Comparison of ENCODE assay signal across 15 cellular contexts in the genomic region with DNA sequence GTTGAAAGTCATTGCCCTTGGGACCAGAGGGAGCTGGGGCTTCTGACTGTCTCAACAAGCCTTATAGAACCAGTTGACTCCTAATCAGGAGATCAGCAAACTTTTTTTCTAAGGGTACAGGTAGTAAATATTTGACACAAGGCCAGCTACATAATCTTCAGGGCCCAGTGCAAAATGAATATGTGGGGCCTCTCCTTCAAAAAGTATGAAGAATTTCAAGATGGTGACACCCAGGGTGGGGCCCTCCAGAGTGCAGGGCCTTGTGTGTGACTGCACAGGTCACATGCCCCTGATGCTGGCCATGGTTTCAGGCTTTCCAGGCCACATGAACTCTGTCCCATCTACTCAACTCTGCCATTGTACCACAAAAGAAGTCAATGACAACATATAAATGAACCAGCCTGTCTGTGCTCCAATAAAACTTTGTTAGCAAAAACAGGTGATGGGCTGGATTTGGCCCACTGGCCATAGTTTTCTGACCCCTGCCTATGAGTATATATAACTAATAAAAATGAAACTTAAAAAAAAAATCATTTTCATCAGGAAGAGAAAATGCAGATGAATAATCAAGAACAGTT. TPM values are rescaled to one million over a fixed set of nuclear protein-coding genes. Genes with fewer than 3 reads are reported as not detected.
DNase-seq lines count a peak whose midpoint lies in the region; ATAC-seq and TF ChIP-seq lines count a peak whose summit lies in the region.
"Had no signal": no experiment of that assay in that cellular context is flagged by ENCODE, and none has a peak within 500 bp of the region (broad histone marks: within the 10 kb centered on the region; RNA-seq: fewer than 3 reads in every experiment).

No MANE protein-coding gene starts in this region.

- H3K27ac ChIP-seq in CD4-positive, alpha-beta T cell (ENCODE audit: low read depth, low read length): peak overlapping the region; percentile 51
- H3K27ac ChIP-seq in hepatocyte (peak overlapping the region; percentile 47), subcutaneous abdominal adipose tissue (ENCODE audit: low read depth, low read length) (peak overlapping the region; percentile 99)

- H4K20me1 ChIP-seq in hepatocyte (ENCODE audit: insufficient read depth, poor library complexity, severe bottlenecking): no peaks in the 10 kb centered on the region

- H3K27me3 Mint-ChIP-seq in CD4-positive, alpha-beta T cell: peaks cover 5% of the 10 kb centered on the region
- no peaks in the 10 kb centered on the region; the same call in none of the 2 replicates for H3K27me3 Mint-ChIP-seq in WTC11 (ENCODE audit: low read depth)

- H3K4me1 ChIP-seq in hepatocyte (ENCODE audit: insufficient read depth) (peaks cover 20% of the 10 kb centered on the region), subcutaneous abdominal adipose tissue (ENCODE audit: control insufficient read depth in 5 of 5, insufficient read depth in 5 of 5, low read length in 5 of 5) (peaks cover 12 to 81% (median 51%) of the 10 kb centered on the region in 5 donors)

- H3K27me3 ChIP-seq in CD4-positive, alpha-beta T cell (ENCODE audit: control insufficient read depth, insufficient read depth, low read length): no peaks in the 10 kb centered on the region
- no peaks in the 10 kb centered on the region for H3K27me3 ChIP-seq in hepatocyte
- H3K27me3 ChIP-seq in subcutaneous abdominal adipose tissue (ENCODE audit: control insufficient read depth in 5 of 5, insufficient read depth in 4 of 5, low read length in 5 of 5): no peaks in the 10 kb centered on the region

- peaks cover 4% of the 10 kb centered on the region for H3K36me3 Mint-ChIP-seq in CD4-positive, alpha-beta T cell (ENCODE audit: low read depth)
- peaks cover 39% of the 10 kb centered on the region for H3K36me3 Mint-ChIP-seq in WTC11

- TF ChIP-seq CTCF in CD4-positive, alpha-beta T cell (IDR thresholded peaks at IDR 0.05): no peak
- TF ChIP-seq CTCF in WTC11 (IDR thresholded peaks at IDR 0.05): no peak
- no peak for TF ChIP-seq CTCF in hepatocyte (IDR thresholded peaks at IDR 0.05; ENCODE audit: poor library complexity)

- CTCF ChIA-PET in CD4-positive, alpha-beta T cell (lab: Charles Lee): no interaction called here
- CTCF ChIA-PET in WTC11 (lab: Charles Lee): interaction anchor here (1.4 to 3.3 kb wide), 2 partner anchors 9 to 15 kb away, joined by 6 to 9 read pairs; no protein-coding TSS in a partner anchor

- H3K4me3 Mint-ChIP-seq in CD4-positive, alpha-beta T cell: no peak overlapping the region
- no peak overlapping the region for H3K4me3 Mint-ChIP-seq in WTC11

- H3K9me3 Mint-ChIP-seq in CD4-positive, alpha-beta T cell: peaks cover 2% of the 10 kb centered on the region
- peaks cover 40% of the 10 kb centered on the region for H3K9me3 Mint-ChIP-seq in WTC11

- DNase-seq in CD4-positive, alpha-beta T cell: peak in 1 of 10 experiments; percentile 5
- DNase-seq in WTC11 (ENCODE audit: low spot score) (no peak), hepatocyte (ENCODE audit: low spot score) (peak; percentile 16), NCI-H345 treated with DMSO at 0.1 percent for 48 hours (lab: John Stamatoyannopoulos, UW; ENCODE audit: unreplicated experiment) (no peak), T-helper 1 cell (no peak), H4 (ENCODE audit: low spot score) (no peak), SKM-1 (lab: John Stamatoyannopoulos, UW; ENCODE audit: unreplicated experiment) (no peak)
- DNase-seq: AML-193, H7, MM.1S, NCI-H1105, NCI-H187, NCI-H82 had no signal

- no peak overlapping the region for H2AFZ ChIP-seq in hepatocyte

- H3K27ac Mint-ChIP-seq in CD4-positive, alpha-beta T cell: peak overlapping the region; percentile 80
- no peak overlapping the region for H3K27ac Mint-ChIP-seq in WTC11

- H3K9me3 ChIP-seq in CD4-positive, alpha-beta T cell (ENCODE audit: control insufficient read depth, low read length): no peaks in the 10 kb centered on the region
- H3K9me3 ChIP-seq in hepatocyte (ENCODE audit: low read depth) (no peaks in the 10 kb centered on the region), subcutaneous abdominal adipose tissue (ENCODE audit: control insufficient read depth in 5 of 5, low read length in 5 of 5) (no peaks in the 10 kb centered on the region)

- H3K36me3 ChIP-seq in hepatocyte (replicated peaks; ENCODE audit: insufficient read depth, low read depth): no peaks in the 10 kb centered on the region
- H3K36me3 ChIP-seq in subcutaneous abdominal adipose tissue (ENCODE audit: control insufficient read depth in 5 of 5, insufficient read depth in 5 of 5, low read length in 5 of 5): peaks cover 0 to 6% (median 3%) of the 10 kb centered on the region in 5 donors

- H3K9ac ChIP-seq in subcutaneous abdominal adipose tissue (ENCODE audit: low read length in 5 of 5): no peak overlapping the region

- intact Hi-C loops in CD4-positive, alpha-beta T cell (cut with DNase I, micrococcal nuclease): no loop called here

- POLR2A ChIA-PET in CD4-positive, alpha-beta T cell (lab: Charles Lee): no interaction called here
- POLR2A ChIA-PET in WTC11 (lab: Charles Lee): no interaction called here

- H3K4me3 ChIP-seq in hepatocyte (no peak overlapping the region), subcutaneous abdominal adipose tissue (ENCODE audit: low read depth in 1 of 5, low read length in 5 of 5) (no peak overlapping the region)

- H3K79me2 ChIP-seq in hepatocyte: no peaks in the 10 kb centered on the region

- H3K4me1 Mint-ChIP-seq in CD4-positive, alpha-beta T cell (ENCODE audit: low read depth): peaks cover 14% of the 10 kb centered on the region
- peaks cover 43% of the 10 kb centered on the region for H3K4me1 Mint-ChIP-seq in WTC11

- H3K4me2 ChIP-seq in hepatocyte: no peak overlapping the region

- no peaks in the 10 kb centered on the region for H3K9me2 ChIP-seq in hepatocyte (replicated peaks; ENCODE audit: insufficient read depth)

- ATAC-seq in CD4-positive, alpha-beta T cell (ENCODE audit: poor library complexity): no peak
- ATAC-seq in WTC11: no peak

TF ChIP-seq in WTC11, 78 proteins besides CTCF, POLR2A, EP300 and RAD21:
- TF ChIP-seq SMAD3 (CRISPR knock-in tag; IDR thresholded peaks at IDR 0.05; ENCODE audit: borderline replicate concordance) (no peak), ZNF317 (CRISPR knock-in tag; IDR thresholded peaks at IDR 0.05; ENCODE audit: borderline replicate concordance, low read depth) (0 out of 2 replicates have a peak, but pooled peaks have one; percentile 54), ESRRA (CRISPR knock-in tag; IDR thresholded peaks at IDR 0.05; ENCODE audit: borderline replicate concordance) (no peak), OVOL2 (CRISPR knock-in tag; IDR thresholded peaks at IDR 0.05; ENCODE audit: borderline replicate concordance) (no peak)

RNA-seq across cellular contexts. Expression of a gene that starts 6.1 kb away (rescaled TPM):
- total RNA-seq in CD4-positive, alpha-beta T cell: 1 to 10 TPM in 1 of 2 experiments, under 1 TPM in 1; 0.47 to 1.8 TPM
- 1.7 to 2.8 TPM (median 2.4 TPM) in 3 replicates for total RNA-seq in WTC11 (2021)
- 1.9 and 4.9 TPM in 2 replicates for total RNA-seq in hepatocyte
- 1.9 and 2.2 TPM in 2 replicates for polyA plus RNA-seq in hepatocyte
- total RNA-seq in H4 (2014; rRNA removed; shearing (Covaris generic)): 0.12 and 1.8 TPM in 2 replicates

RNA-seq across cellular contexts. Expression of a gene that starts 7.1 kb away (rescaled TPM):
- not detected for total RNA-seq in CD4-positive, alpha-beta T cell
- 8.4 to 14.3 TPM (median 12.0 TPM) in 3 replicates for total RNA-seq in WTC11 (2021)
- 2.7 and 12.1 TPM in 2 replicates for total RNA-seq in hepatocyte
- 14.6 and 18.5 TPM in 2 replicates for polyA plus RNA-seq in hepatocyte
- 1.7 and 2.2 TPM in 2 replicates for total RNA-seq in H4 (2014; rRNA removed; shearing (Covaris generic))

RNA-seq across cellular contexts. Expression of a gene that starts 17.0 kb away (rescaled TPM):
- not detected for total RNA-seq in CD4-positive, alpha-beta T cell
- 0.30 to 1.0 TPM (median 0.70 TPM) in 3 replicates for total RNA-seq in WTC11 (2021)
- not detected in 2 replicates for total RNA-seq in hepatocyte
- polyA plus RNA-seq in hepatocyte: not detected in 2 replicates
- total RNA-seq in H4 (2014; rRNA removed; shearing (Covaris generic)): not detected in 2 replicates
- total RNA-seq: H7, NCI-H460 had no signal

Comparison
In these comparisons a context has a peak if more than half of its experiments do, and no peak if none do; other contexts are left out.
1. H3K27ac ChIP-seq: peak in every context shown above with its lines; median percentile 99 in subcutaneous abdominal adipose tissue; 51 in CD4-positive, alpha-beta T cell; 47 in hepatocyte.